Comparison of ENCODE assay signal across 11 cellular contexts in genomic region chr2:98378901-98379300, GRCh38. TPM values are rescaled to one million over a fixed set of nuclear protein-coding genes. Genes with fewer than 3 reads are reported as not detected.
DNase-seq lines count a peak whose midpoint lies in the region; ATAC-seq and TF ChIP-seq lines count a peak whose summit lies in the region.
"Had no signal": no experiment of that assay in that cellular context is flagged by ENCODE, and none has a peak within 500 bp of the region (broad histone marks: within the 10 kb centered on the region; RNA-seq: fewer than 3 reads in every experiment).

No MANE protein-coding gene starts in this region.

- H3K9ac ChIP-seq in neural progenitor cell = no peak overlapping the region

- H3F3A ChIP-seq in neural progenitor cell (ENCODE audit: low read depth) = no peaks in the 10 kb centered on the region

- TF ChIP-seq CTCF in mucosa of descending colon (IDR thresholded peaks at IDR 0.05) (no peak), neural progenitor cell (IDR thresholded peaks at IDR 0.05) (no peak), Caco-2 (IDR thresholded peaks at IDR 0.05; ENCODE audit: insufficient read depth in 1 of 2, low read depth in 1 of 2, low read length in 1 of 2, severe bottlenecking in 1 of 2, unreplicated experiment in 1 of 2) (no peak)

- intact Hi-C loops in mucosa of descending colon (cut with DNase I, micrococcal nuclease) = no loop called here
- intact Hi-C loops in Caco-2 (cut with micrococcal nuclease; ENCODE audit: unreplicated experiment) = loop anchor here (10.0 kb wide), 1 partner anchor 194 kb away; no protein-coding TSS in a partner anchor

- H3K27ac Mint-ChIP-seq in activated CD4-positive, alpha-beta T cell treated with anti-CD3 and anti-CD28 coated beads, Interleukin-2, amount 10 ng/mL, durations not matched to agents 7 days and 5 days = no peak overlapping the region
- H3K27ac Mint-ChIP-seq in neural progenitor cell (no peak overlapping the region), Caco-2 (ENCODE audit: unreplicated experiment) (no peak overlapping the region)
- H3K27ac Mint-ChIP-seq: activated naive CD8-positive, alpha-beta T cell treated with anti-CD3 and anti-CD28 coated beads, Interleukin-2, amount 50 U/mL, for 24 hours; CD4-positive, alpha-beta T cell had no signal

- no peaks in the 10 kb centered on the region for H3K27me3 ChIP-seq in neural progenitor cell
- no peaks in the 10 kb centered on the region; the same call in 1 of the 2 replicates for H3K27me3 ChIP-seq in Caco-2 (replicated peaks; ENCODE audit: control insufficient read depth, insufficient read depth, low read length)

- H3K4me1 Mint-ChIP-seq in activated CD4-positive, alpha-beta T cell treated with anti-CD3 and anti-CD28 coated beads, Interleukin-2, amount 10 ng/mL, durations not matched to agents 7 days and 5 days = no peaks in the 10 kb centered on the region
- H3K4me1 Mint-ChIP-seq in neural progenitor cell (peaks cover 60% of the 10 kb centered on the region), Caco-2 (ENCODE audit: low read depth, unreplicated experiment) (no peaks in the 10 kb centered on the region)
- H3K4me1 Mint-ChIP-seq: activated naive CD8-positive, alpha-beta T cell treated with anti-CD3 and anti-CD28 coated beads, Interleukin-2, amount 50 U/mL, for 24 hours had no signal

- H3K4me3 ChIP-seq in mucosa of descending colon (no peak overlapping the region), neural progenitor cell (no peak overlapping the region), Caco-2 (ENCODE audit: low read depth, low read length) (no peak overlapping the region)

- no peak overlapping the region for H3K27ac ChIP-seq in neural progenitor cell

- no TSS peak for BruUV-seq in Caco-2 (replicated peaks; lab: Mats Ljungman, UMichigan)

- H2AFZ ChIP-seq in neural progenitor cell (replicated peaks) = no peak overlapping the region

- no peaks in the 10 kb centered on the region for H3K9me3 Mint-ChIP-seq in activated CD4-positive, alpha-beta T cell treated with anti-CD3 and anti-CD28 coated beads, Interleukin-2, amount 10 ng/mL, durations not matched to agents 7 days and 5 days
- H3K9me3 Mint-ChIP-seq in neural progenitor cell = no peaks in the 10 kb centered on the region
- H3K9me3 Mint-ChIP-seq in Caco-2 (ENCODE audit: unreplicated experiment) = no peaks in the 10 kb centered on the region
- H3K9me3 Mint-ChIP-seq: activated naive CD8-positive, alpha-beta T cell treated with anti-CD3 and anti-CD28 coated beads, Interleukin-2, amount 50 U/mL, for 24 hours; CD4-positive, alpha-beta T cell had no signal

- H3K79me2 ChIP-seq in neural progenitor cell (ENCODE audit: low read depth) = no peaks in the 10 kb centered on the region

- H3K36me3 ChIP-seq in mucosa of descending colon (ENCODE audit: low read depth) (no peaks in the 10 kb centered on the region), neural progenitor cell (no peaks in the 10 kb centered on the region), Caco-2 (ENCODE audit: control insufficient read depth, insufficient read depth, low read length) (no peaks in the 10 kb centered on the region)

- ATAC-seq in mucosa of descending colon = peak; percentile 76
- ATAC-seq: activated CD4-positive, CD25-positive, alpha-beta regulatory T cell treated with anti-CD3 and anti-CD28 coated beads, Interleukin-2, amount 50 U/mL, for 24 hours; activated naive CD8-positive, alpha-beta T cell treated with anti-CD3 and anti-CD28 coated beads, Interleukin-2, amount 50 U/mL, for 24 hours had no signal

- POLR2A ChIA-PET in activated CD4-positive, alpha-beta T cell treated with anti-CD3 and anti-CD28 coated beads, Interleukin-2, amount 10 ng/mL, durations not matched to agents 7 days and 5 days (lab: Charles Lee) = no interaction called here
- POLR2A ChIA-PET in Caco-2 (lab: Charles Lee) = no interaction called here

- peaks cover 31% of the 10 kb centered on the region for H3K27me3 Mint-ChIP-seq in activated CD4-positive, alpha-beta T cell treated with anti-CD3 and anti-CD28 coated beads, Interleukin-2, amount 10 ng/mL, durations not matched to agents 7 days and 5 days
- no peaks in the 10 kb centered on the region for H3K27me3 Mint-ChIP-seq in neural progenitor cell (ENCODE audit: insufficient read depth, low read depth)
- H3K27me3 Mint-ChIP-seq in Caco-2 (ENCODE audit: insufficient read depth, unreplicated experiment) = peaks cover 2% of the 10 kb centered on the region

- no peak overlapping the region for H3K4me3 Mint-ChIP-seq in activated CD4-positive, alpha-beta T cell treated with anti-CD3 and anti-CD28 coated beads, Interleukin-2, amount 10 ng/mL, durations not matched to agents 7 days and 5 days
- H3K4me3 Mint-ChIP-seq in neural progenitor cell (no peak overlapping the region), Caco-2 (ENCODE audit: unreplicated experiment) (no peak overlapping the region)
- H3K4me3 Mint-ChIP-seq: activated naive CD8-positive, alpha-beta T cell treated with anti-CD3 and anti-CD28 coated beads, Interleukin-2, amount 50 U/mL, for 24 hours; CD4-positive, alpha-beta T cell had no signal

- H4K20me1 ChIP-seq in neural progenitor cell (ENCODE audit: low read depth) = no peaks in the 10 kb centered on the region

- H3K4me1 ChIP-seq in mucosa of descending colon (ENCODE audit: low read depth) (no peaks in the 10 kb centered on the region), neural progenitor cell (peaks cover 24% of the 10 kb centered on the region), Caco-2 (no peaks in the 10 kb centered on the region)

- H3K36me3 Mint-ChIP-seq in activated CD4-positive, alpha-beta T cell treated with anti-CD3 and anti-CD28 coated beads, Interleukin-2, amount 10 ng/mL, durations not matched to agents 7 days and 5 days (ENCODE audit: low read depth) = no peaks in the 10 kb centered on the region
- H3K36me3 Mint-ChIP-seq in neural progenitor cell (no peaks in the 10 kb centered on the region), Caco-2 (ENCODE audit: insufficient read depth, unreplicated experiment) (no peaks in the 10 kb centered on the region)

- H3K4me2 ChIP-seq in neural progenitor cell = no peak overlapping the region

- H3K9me3 ChIP-seq in mucosa of descending colon (no peaks in the 10 kb centered on the region), neural progenitor cell (ENCODE audit: low read depth) (no peaks in the 10 kb centered on the region), Caco-2 (no peaks in the 10 kb centered on the region)

- DNase-seq in DMS79 (lab: John Stamatoyannopoulos, UW) = peak; percentile 97
- peak; percentile 78 for DNase-seq in NCI-H510A (lab: John Stamatoyannopoulos, UW)
- DNase-seq in ecto neural progenitor cell (ENCODE audit: low spot score) = peak; percentile 31
- peak in 1 of 3 donors; percentile 21 for DNase-seq in mucosa of descending colon
- no peak for DNase-seq in dedifferentiated amniotic fluid mesenchymal stem cell (ENCODE audit: extremely low spot score)
- DNase-seq in activated CD4-positive, alpha-beta T cell treated with anti-CD3 and anti-CD28 coated beads, Interleukin-2, amount 10 ng/mL, durations not matched to agents 7 days and 5 days = no peak
- DNase-seq in neural progenitor cell (ENCODE audit: low spot score) = no peak
- no peak for DNase-seq in Caco-2
- DNase-seq: activated naive CD8-positive, alpha-beta T cell treated with anti-CD3 and anti-CD28 coated beads, Interleukin-2, amount 50 U/mL, for 24 hours; CD4-positive, alpha-beta T cell had no signal

- CTCF ChIA-PET in activated CD4-positive, alpha-beta T cell treated with anti-CD3 and anti-CD28 coated beads, Interleukin-2, amount 10 ng/mL, durations not matched to agents 7 days and 5 days (lab: Charles Lee) = interaction anchor here (1.3 kb wide), 1 partner anchor 14 kb away, joined by 3 read pairs; no protein-coding TSS in a partner anchor
- CTCF ChIA-PET in Caco-2 (lab: Charles Lee) = interaction anchor here (0.6 kb wide), 1 partner anchor 16 kb away, joined by 3 read pairs; no protein-coding TSS in a partner anchor

RNA-seq across cellular contexts. Expression of gene CNGA3, which starts 32.6 kb away (rescaled TPM):
- total RNA-seq in mucosa of descending colon (1 to 10 TPM in 1 of 3 donors, under 1 TPM in 2; 0.20 to 3.4 (median 0.63) TPM), neural progenitor cell (ENCODE audit: low replicate concordance) (not detected in 2 replicates), Caco-2 (2022) (not detected in 2 replicates)
- not detected for total RNA-seq in activated CD4-positive, alpha-beta T cell treated with anti-CD3 and anti-CD28 coated beads, Interleukin-2, amount 10 ng/mL, durations not matched to agents 7 days and 5 days
- total RNA-seq: CD4-positive, alpha-beta T cell had no signal

Comparison
In these comparisons a context has a peak if more than half of its experiments do, and no peak if none do; other contexts are left out.
1. DNase-seq: peak in DMS79 (single experiment), NCI-H510A (single experiment) and ecto neural progenitor cell (single experiment); none in dedifferentiated amniotic fluid mesenchymal stem cell (single experiment), activated CD4-positive, alpha-beta T cell treated with anti-CD3 and anti-CD28 coated beads, Interleukin-2, amount 10 ng/mL, durations not matched to agents 7 days and 5 days (single experiment), neural progenitor cell (single experiment) and Caco-2 (0 of 2).